ENCODE assay signal across 17 cellular contexts in the genomic region with DNA sequence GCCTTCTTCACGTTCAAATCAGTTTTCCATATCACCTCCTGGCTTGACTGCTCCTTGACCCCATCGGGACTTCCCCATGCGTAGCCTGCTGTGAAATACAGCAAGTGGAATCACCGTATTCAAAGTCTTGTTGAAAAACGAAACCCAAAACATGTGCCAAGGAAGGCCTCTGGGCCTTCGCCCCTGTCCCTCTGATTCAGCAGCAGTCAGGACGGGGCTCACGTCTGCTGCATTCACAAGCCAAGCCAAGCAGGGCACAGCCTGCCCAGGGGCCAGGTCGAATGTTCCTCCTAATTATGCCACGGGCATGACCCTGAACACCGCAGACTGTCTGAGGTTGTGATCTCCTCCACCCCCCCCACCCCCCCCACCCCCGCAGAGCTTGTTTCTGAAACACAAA. TPM values are rescaled to one million over a fixed set of nuclear protein-coding genes. Genes with fewer than 3 reads are reported as not detected.
A peak's percentile ranks its signal among the peaks of the same experiment; 100 is the strongest.
DNase-seq lines count a peak whose midpoint lies in the region; ATAC-seq, FAIRE-seq and TF ChIP-seq lines count a peak whose summit lies in the region.
"Had no signal": no experiment of that assay in that cellular context is flagged by ENCODE, and none has a peak within 500 bp of the region (broad histone marks: within the 10 kb centered on the region; RNA-seq: fewer than 3 reads in every experiment).

No MANE protein-coding gene starts in this region.

- peak overlapping the region; percentile 98 for H2AFZ ChIP-seq in GM23338
- no peak overlapping the region for H2AFZ ChIP-seq in PC-9
- H2AFZ ChIP-seq in neuronal stem cell (ENCODE audit: low read length) = peak overlapping the region; percentile 88

- H2BK120ac ChIP-seq in neuronal stem cell (ENCODE audit: low read depth, low read length) = no peak overlapping the region

- H3K9me3 Mint-ChIP-seq in GM23338 (no peaks in the 10 kb centered on the region), endodermal cell (no peaks in the 10 kb centered on the region)

- H3K36me3 ChIP-seq in GM23338 (ENCODE audit: insufficient read depth) (no peaks in the 10 kb centered on the region), PC-9 (ENCODE audit: low read depth) (no peaks in the 10 kb centered on the region), endodermal cell (ENCODE audit: control insufficient read depth, insufficient read depth, low read length) (no peaks in the 10 kb centered on the region), neuronal stem cell (replicated peaks in 1 of 2; ENCODE audit: control insufficient read depth in 2 of 2, insufficient read depth in 2 of 2, low read length in 2 of 2) (no peaks in the 10 kb centered on the region), kidney (ENCODE audit: control insufficient read depth in 1 of 2, insufficient read depth in 2 of 2, low read length in 2 of 2) (no peaks in the 10 kb centered on the region)
- H3K36me3 ChIP-seq: spleen, stomach, vagina had no signal

- H4K20me1 ChIP-seq in GM23338 (replicated peaks; ENCODE audit: insufficient read depth) = no peaks in the 10 kb centered on the region; the same call in 1 of the 2 replicates
- no peaks in the 10 kb centered on the region for H4K20me1 ChIP-seq in PC-9 (ENCODE audit: insufficient read depth)

- no peak overlapping the region for H2BK15ac ChIP-seq in neuronal stem cell (ENCODE audit: low read length)

- H3K27me3 Mint-ChIP-seq in GM23338 (ENCODE audit: insufficient read depth, low read depth, poor library complexity) (peaks cover 24% of the 10 kb centered on the region), endodermal cell (ENCODE audit: insufficient read depth) (peaks cover 59% of the 10 kb centered on the region)

- 44 to 50% methylated on average over 6 to 11 of the region's 12 CpGs for WGBS in endodermal cell (ENCODE audit: insufficient coverage in 1 of 2, insufficient read length in 1 of 2), 2 experiments
- WGBS in neuronal stem cell (ENCODE audit: extremely low coverage in 2 of 2, insufficient read length in 2 of 2, insufficient replicate concordance in 1 of 2), 2 donors = no CpG with 5 or more reads among the region's 12 CpGs

- H3K4me3 ChIP-seq in GM23338 (peak overlapping the region; percentile 54), PC-9 (no peak overlapping the region), endodermal cell (ENCODE audit: low read length) (no peak overlapping the region), neuronal stem cell (ENCODE audit: low read length in 2 of 2) (no peak overlapping the region), kidney (ENCODE audit: low read length in 2 of 2) (no peak overlapping the region)
- H3K4me3 ChIP-seq: vagina had no signal

- POLR2A ChIA-PET in PC-9 (lab: Charles Lee; ENCODE audit: unreplicated experiment) = no interaction called here

- H3K4me1 ChIP-seq in GM23338 (ENCODE audit: insufficient read depth) = peaks cover 35% of the 10 kb centered on the region
- no peaks in the 10 kb centered on the region for H3K4me1 ChIP-seq in PC-9 (replicated peaks; ENCODE audit: insufficient read depth)
- no peaks in the 10 kb centered on the region for H3K4me1 ChIP-seq in endodermal cell (ENCODE audit: control insufficient read depth, insufficient read depth, low read length)
- H3K4me1 ChIP-seq in neuronal stem cell (ENCODE audit: control insufficient read depth in 2 of 2, insufficient read depth in 1 of 2, low read depth in 1 of 2, low read length in 2 of 2) = peaks cover 5 to 10% of the 10 kb centered on the region in 2 donors
- H3K4me1 ChIP-seq in kidney (ENCODE audit: control insufficient read depth in 1 of 2, insufficient read depth in 1 of 2, low read depth in 1 of 2, low read length in 2 of 2) = no peaks in the 10 kb centered on the region
- H3K4me1 ChIP-seq: vagina had no signal

- H3K27ac ChIP-seq in GM23338 (ENCODE audit: low read depth) (no peak overlapping the region), PC-9 (no peak overlapping the region), endodermal cell (ENCODE audit: low read depth, low read length) (no peak overlapping the region), neuronal stem cell (replicated peaks; ENCODE audit: low read length) (no peak overlapping the region), kidney (ENCODE audit: low read depth in 2 of 2, low read length in 2 of 2) (no peak overlapping the region)
- H3K27ac ChIP-seq: stomach, vagina had no signal

- H3K4me2 ChIP-seq in GM23338 = peak overlapping the region; percentile 76
- H3K4me2 ChIP-seq in PC-9 = 0 out of 2 replicates have a peak overlapping the region, but pooled peaks have one; percentile 11
- no peak overlapping the region for H3K4me2 ChIP-seq in neuronal stem cell (ENCODE audit: insufficient read depth, low read length, poor library complexity, severe bottlenecking)

- no peaks in the 10 kb centered on the region for H3K9me2 ChIP-seq in GM23338 (ENCODE audit: insufficient read depth)
- no peaks in the 10 kb centered on the region for H3K9me2 ChIP-seq in PC-9 (ENCODE audit: insufficient read depth)
- H3K9me2 ChIP-seq: SK-N-SH had no signal

- peak; percentile 23 for ATAC-seq in GM23338

- no peak overlapping the region for H3K18ac ChIP-seq in neuronal stem cell (ENCODE audit: low read length)

- CTCF ChIA-PET in PC-9 (lab: Charles Lee) = no interaction called here

- no peak overlapping the region for H3K23ac ChIP-seq in neuronal stem cell (ENCODE audit: low read depth, low read length, poor library complexity)

- no peak overlapping the region for H4K91ac ChIP-seq in neuronal stem cell (ENCODE audit: low read depth, low read length, poor library complexity)

- H3K9me3 ChIP-seq in PC-9 (ENCODE audit: insufficient read depth, low read depth) (no peaks in the 10 kb centered on the region; the same call in 1 of the 2 replicates), endodermal cell (ENCODE audit: control insufficient read depth, low read length) (no peaks in the 10 kb centered on the region), neuronal stem cell (replicated peaks in 1 of 2; ENCODE audit: control insufficient read depth in 2 of 2, insufficient read depth in 1 of 2, low read depth in 1 of 2, low read length in 2 of 2) (no peaks in the 10 kb centered on the region), kidney (ENCODE audit: control insufficient read depth in 1 of 2, low read length in 2 of 2) (no peaks in the 10 kb centered on the region)
- H3K9me3 ChIP-seq: SK-N-SH, vagina had no signal

- no peak for TF ChIP-seq CTCF in GM23338 (conservative IDR thresholded peaks at IDR 0.05; ENCODE audit: low read depth in 2 of 2)
- no peak for TF ChIP-seq CTCF in PC-9 (conservative IDR thresholded peaks at IDR 0.05)
- no peak for TF ChIP-seq CTCF in endodermal cell (conservative IDR thresholded peaks at IDR 0.05)
- TF ChIP-seq CTCF in kidney (IDR thresholded peaks at IDR 0.05; ENCODE audit: borderline replicate concordance, extremely low read depth, insufficient read depth) = no peak

- no peak overlapping the region for H3K4ac ChIP-seq in neuronal stem cell (ENCODE audit: low read length)

- DNase-seq in GM23338 (ENCODE audit: low spot score) (peak; percentile 26), PC-9 (no peak), endodermal cell (no peak), neuronal stem cell (ENCODE audit: low spot score) (no peak), NCI-H128 (lab: John Stamatoyannopoulos, UW; ENCODE audit: unreplicated experiment) (no peak), kidney (no peak), Ammon's horn (ENCODE audit: low spot score) (no peak)
- DNase-seq: activated CD4-positive, CD25-positive, alpha-beta regulatory T cell; activated naive CD4-positive, alpha-beta T cell treated with anti-CD3 and anti-CD28 coated beads, Interleukin-2, amount 50 U/mL, for 16 hours; midbrain; NCI-H1694; SK-N-SH; spleen; stomach had no signal

- H3K9ac ChIP-seq in endodermal cell (ENCODE audit: extremely low read depth, low read length, poor library complexity, severe bottlenecking) (no peak overlapping the region), neuronal stem cell (ENCODE audit: low read depth, low read length, poor library complexity) (no peak overlapping the region), kidney (ENCODE audit: low read length in 2 of 2) (no peak overlapping the region)
- H3K9ac ChIP-seq: SK-N-SH had no signal

- peaks cover 50% of the 10 kb centered on the region for H3K27me3 ChIP-seq in GM23338 (ENCODE audit: insufficient read depth)
- no peaks in the 10 kb centered on the region for H3K27me3 ChIP-seq in PC-9 (ENCODE audit: insufficient read depth, low read depth)
- H3K27me3 ChIP-seq in endodermal cell (ENCODE audit: control insufficient read depth, insufficient read depth, low read length, poor library complexity, severe bottlenecking) = peaks cover 51% of the 10 kb centered on the region
- peaks cover 0 to 20% (median 10%) of the 10 kb centered on the region in 3 experiments for H3K27me3 ChIP-seq in neuronal stem cell (ENCODE audit: control insufficient read depth in 3 of 3, insufficient read depth in 3 of 3, low read depth in 1 of 3, low read length in 3 of 3)
- H3K27me3 ChIP-seq: vagina had no signal

- H3K27ac Mint-ChIP-seq in GM23338 (no peak overlapping the region), endodermal cell (no peak overlapping the region)

- H3K4me3 Mint-ChIP-seq in GM23338 = peak overlapping the region; percentile 68
- H3K4me3 Mint-ChIP-seq in endodermal cell = peak overlapping the region; percentile 50

- no peak overlapping the region for H3K14ac ChIP-seq in neuronal stem cell (ENCODE audit: low read length)

- H3K36me3 Mint-ChIP-seq in GM23338 (ENCODE audit: low read depth) (no peaks in the 10 kb centered on the region), endodermal cell (ENCODE audit: low read depth) (no peaks in the 10 kb centered on the region)

- no peaks in the 10 kb centered on the region for H3K79me1 ChIP-seq in neuronal stem cell (ENCODE audit: low read depth, low read length)

- H2BK5ac ChIP-seq in neuronal stem cell (ENCODE audit: low read length) = no peak overlapping the region

- no peak for FAIRE-seq in kidney (lab: Jason Lieb, UNC)
- FAIRE-seq: keratinocyte had no signal

- peaks cover 35% of the 10 kb centered on the region for H3K4me1 Mint-ChIP-seq in GM23338
- H3K4me1 Mint-ChIP-seq in endodermal cell = peaks cover 12% of the 10 kb centered on the region

- no peak overlapping the region for H2BK12ac ChIP-seq in neuronal stem cell (ENCODE audit: low read length)

- peaks cover 21% of the 10 kb centered on the region for H3K79me2 ChIP-seq in GM23338 (replicated peaks; ENCODE audit: insufficient read depth)
- H3K79me2 ChIP-seq in PC-9 (ENCODE audit: low read depth) = no peaks in the 10 kb centered on the region

- H3F3A ChIP-seq in GM23338 (replicated peaks; ENCODE audit: low read depth) = no peaks in the 10 kb centered on the region
- no peaks in the 10 kb centered on the region for H3F3A ChIP-seq in PC-9 (ENCODE audit: insufficient read depth, low read depth)

- BruUV-seq in PC-9 (replicated peaks; lab: Mats Ljungman, UMichigan) = no TSS peak

- intact Hi-C loops in PC-9 (cut with micrococcal nuclease; ENCODE audit: unreplicated experiment) = no loop called here
- intact Hi-C loops in kidney (cut with DNase I) = no loop called here

- no peak overlapping the region for H4K8ac ChIP-seq in neuronal stem cell (ENCODE audit: low read depth, low read length)

- H2AK5ac ChIP-seq in neuronal stem cell (ENCODE audit: low read depth, low read length) = no peak overlapping the region

RNA-seq across cellular contexts. Expression of a gene that starts 1.0 kb away (rescaled TPM):
- total RNA-seq in GM23338 (2014; rRNA removed; shearing (Covaris generic)) = 6.6 and 7.0 TPM in 2 replicates
- polyA plus RNA-seq in GM23338 (2016; fragmentation: Nextera tagmentation; extraction: Ambion mirVana) (4.3 and 5.1 TPM in 2 replicates), kidney (ENCODE audit: insufficient read depth, low read depth, low replicate concordance) (0.15 TPM)
- total RNA-seq in PC-9 (2021) (not detected in 2 replicates), endodermal cell (10 to 100 TPM in 1 of 2 donors, 1 to 10 TPM in 1; 6.5 to 10.3 TPM), kidney (0.79 TPM)
- 47.4 TPM for polyA plus RNA-seq in endodermal cell (2013, experiment 1 of 2)
- 46.6 TPM for polyA plus RNA-seq in endodermal cell (2013, experiment 2 of 2)
- polyA plus RNA-seq in neuronal stem cell (2013, experiment 1 of 2) = 19.6 TPM
- 21.1 TPM for polyA plus RNA-seq in neuronal stem cell (2013, experiment 2 of 2)
- polyA plus RNA-seq: BJ, keratinocyte, SK-N-SH had no signal
